12 cellular contexts compared by ENCODE assay signal in the genomic region with DNA sequence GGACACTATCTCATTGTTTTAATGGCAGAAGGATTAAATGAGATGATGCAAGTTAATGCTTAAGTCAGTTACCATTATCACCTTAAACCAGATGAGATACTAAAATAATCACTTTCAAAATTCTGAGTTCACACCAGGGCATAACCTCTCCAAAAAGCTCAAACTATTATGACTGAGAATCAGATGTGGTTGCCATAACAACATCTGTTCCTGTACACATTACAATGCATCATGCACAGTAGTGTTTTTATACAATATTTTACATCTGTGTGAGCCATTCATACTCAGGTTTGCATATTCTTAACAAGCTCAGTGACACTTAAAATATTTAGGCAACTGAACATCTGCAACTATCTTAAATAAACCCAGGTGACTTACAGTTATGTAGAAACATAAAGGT. TPM values are rescaled to one million over a fixed set of nuclear protein-coding genes. Genes with fewer than 3 reads are reported as not detected.
DNase-seq lines count a peak whose midpoint lies in the region; ATAC-seq, FAIRE-seq and TF ChIP-seq lines count a peak whose summit lies in the region.
"Had no signal": no experiment of that assay in that cellular context is flagged by ENCODE, and none has a peak within 500 bp of the region (broad histone marks: within the 10 kb centered on the region; RNA-seq: fewer than 3 reads in every experiment).

No MANE protein-coding gene starts in this region.

- POLR2A ChIA-PET in CD4-positive, alpha-beta memory T cell (lab: Charles Lee; ENCODE audit: partially characterized antibody), result interaction anchor here (0.6 to 5.4 kb wide), 2 partner anchors 9 to 17 kb away, joined by 3 to 30 read pairs; a partner anchor contains a TSS

- H3K4me1 Mint-ChIP-seq in CD4-positive, alpha-beta memory T cell, result peaks cover 66 to 93% (median 80%) of the 10 kb centered on the region in 4 donors
- peaks cover 71% of the 10 kb centered on the region for H3K4me1 Mint-ChIP-seq in HFFc6 (ENCODE audit: low read depth)
- H3K4me1 Mint-ChIP-seq in activated T-helper 17 cell treated with anti-CD3 and anti-CD28 coated beads, Interleukin-2, amount 50 U/mL, for 72 hours, result peaks cover 53% of the 10 kb centered on the region

- CTCF ChIA-PET in CD4-positive, alpha-beta memory T cell (lab: Charles Lee; ENCODE audit: partially characterized antibody), result interaction anchor here (0.6 to 17.7 kb wide), 5 partner anchors 8 to 214 kb away, joined by 3 to 298 read pairs (median 4); a partner anchor contains a TSS

- peaks cover 97% of the 10 kb centered on the region for H3K79me2 ChIP-seq in keratinocyte (ENCODE audit: control insufficient read depth, insufficient read depth, low read length)

- in situ Hi-C loops in ACHN (cut with HindIII; ENCODE audit: low pct_ligation_motif_present, low pct_unique_long_range_greater_than_20kb, low sequenced_read_pairs), result no loop called here

- DNase-seq in CD4-positive, alpha-beta memory T cell, result peak in 3 of 5 donors; percentile 9 to 29 (median 28)
- DNase-seq in HFFc6 (no peak), keratinocyte (ENCODE audit: low read depth, low spot score) (no peak), ACHN (no peak), H7 (no peak), GM20000 (ENCODE audit: low spot score) (no peak)
- DNase-seq in effector CD8-positive, alpha-beta T cell (lab: John Stamatoyannopoulos, UW), result no peak
- DNase-seq: NCI-H2081 treated with DMSO at 0.1 percent for 48 hours had no signal

- FAIRE-seq in keratinocyte (lab: Jason Lieb, UNC), result no peak

- H3K36me3 ChIP-seq in CD4-positive, alpha-beta memory T cell (ENCODE audit: insufficient read depth, low read length), result peaks cover 6% of the 10 kb centered on the region
- H3K36me3 ChIP-seq in keratinocyte (ENCODE audit: control insufficient read depth in 2 of 2, extremely low read depth in 1 of 2, insufficient read depth in 2 of 2, low read length in 2 of 2) (peaks cover 5 to 14% of the 10 kb centered on the region in 2 experiments), H7 (replicated peaks; ENCODE audit: control insufficient read depth, insufficient read depth, low read length) (peaks cover 1% of the 10 kb centered on the region)

- peak overlapping the region in 2 of 8 donors; percentile 22 to 36 for H3K4me3 Mint-ChIP-seq in CD4-positive, alpha-beta memory T cell
- H3K4me3 Mint-ChIP-seq in HFFc6, result no peak overlapping the region
- H3K4me3 Mint-ChIP-seq in activated T-helper 17 cell treated with anti-CD3 and anti-CD28 coated beads, Interleukin-2, amount 50 U/mL, for 72 hours, result no peak overlapping the region

- no peaks in the 10 kb centered on the region for H3K9me3 Mint-ChIP-seq in CD4-positive, alpha-beta memory T cell
- no peaks in the 10 kb centered on the region for H3K9me3 Mint-ChIP-seq in HFFc6
- no peaks in the 10 kb centered on the region for H3K9me3 Mint-ChIP-seq in activated T-helper 17 cell treated with anti-CD3 and anti-CD28 coated beads, Interleukin-2, amount 50 U/mL, for 72 hours

- H3K4me3 ChIP-seq in CD4-positive, alpha-beta memory T cell (ENCODE audit: low read length in 2 of 2), result no peak overlapping the region
- H3K4me3 ChIP-seq in keratinocyte (ENCODE audit: control insufficient read depth in 2 of 3, extremely low read depth in 1 of 3, insufficient read depth in 2 of 3, low read depth in 1 of 3, low read length in 3 of 3) (no peak overlapping the region), H7 (ENCODE audit: insufficient read depth, low read depth, low read length) (no peak overlapping the region)
- H3K4me3 ChIP-seq: upper lobe of left lung had no signal

- no peak overlapping the region for H2AFZ ChIP-seq in keratinocyte (ENCODE audit: control insufficient read depth, low read length)

- intact Hi-C loops in CD4-positive, alpha-beta memory T cell (cut with micrococcal nuclease), result no loop called here

- no peaks in the 10 kb centered on the region for H3K27me3 Mint-ChIP-seq in CD4-positive, alpha-beta memory T cell
- peaks cover 2% of the 10 kb centered on the region; the same call in 1 of the 2 replicates for H3K27me3 Mint-ChIP-seq in HFFc6 (ENCODE audit: insufficient read depth)
- H3K27me3 Mint-ChIP-seq in activated T-helper 17 cell treated with anti-CD3 and anti-CD28 coated beads, Interleukin-2, amount 50 U/mL, for 72 hours, result no peaks in the 10 kb centered on the region

- peak; percentile 75 for ATAC-seq in activated T-helper 17 cell treated with anti-CD3 and anti-CD28 coated beads, Interleukin-2, amount 50 U/mL, for 72 hours (replicated peaks)
- ATAC-seq: HCT116 had no signal

- H3K27ac Mint-ChIP-seq in CD4-positive, alpha-beta memory T cell, result peak overlapping the region; percentile 10 to 83 (median 46)
- peak overlapping the region; percentile 88 for H3K27ac Mint-ChIP-seq in HFFc6
- peak overlapping the region; percentile 75 for H3K27ac Mint-ChIP-seq in activated T-helper 17 cell treated with anti-CD3 and anti-CD28 coated beads, Interleukin-2, amount 50 U/mL, for 72 hours

- H4K20me1 ChIP-seq in keratinocyte (ENCODE audit: control insufficient read depth, extremely low read depth, insufficient read depth, low read length), result peaks cover 3% of the 10 kb centered on the region

- H3K36me3 Mint-ChIP-seq in CD4-positive, alpha-beta memory T cell, result peaks cover 7 to 36% of the 10 kb centered on the region in 2 donors
- H3K36me3 Mint-ChIP-seq in HFFc6 (ENCODE audit: low read depth), result peaks cover 39% of the 10 kb centered on the region
- H3K36me3 Mint-ChIP-seq in activated T-helper 17 cell treated with anti-CD3 and anti-CD28 coated beads, Interleukin-2, amount 50 U/mL, for 72 hours (ENCODE audit: low read depth), result peaks cover 93% of the 10 kb centered on the region

- no peaks in the 10 kb centered on the region for H3K9me3 ChIP-seq in CD4-positive, alpha-beta memory T cell (ENCODE audit: control insufficient read depth in 1 of 2, low read length in 2 of 2)
- no peaks in the 10 kb centered on the region for H3K9me3 ChIP-seq in keratinocyte (ENCODE audit: control insufficient read depth, low read depth, low read length)
- H3K9me3 ChIP-seq: upper lobe of left lung had no signal

- peaks cover 2% of the 10 kb centered on the region for H3K9me1 ChIP-seq in keratinocyte (ENCODE audit: control insufficient read depth, extremely low read depth, insufficient read depth, low read length)

- no peak overlapping the region for H3K9ac ChIP-seq in keratinocyte (ENCODE audit: control insufficient read depth, extremely low read depth, insufficient read depth, low read length)

- TF ChIP-seq CTCF in HFFc6 (IDR thresholded peaks at IDR 0.05) (no peak), keratinocyte (optimal IDR thresholded peaks at IDR 0.05 in 1 of 3, IDR thresholded peaks at IDR 0.05 in 1 of 3, conservative IDR thresholded peaks at IDR 0.05 in 1 of 3; ENCODE audit: extremely low read depth in 1 of 3, insufficient read depth in 2 of 3, low read length in 3 of 3) (no peak), GM20000 (IDR thresholded peaks at IDR 0.05; ENCODE audit: extremely low read depth, missing control alignments) (no peak)

- peaks cover 90% of the 10 kb centered on the region for H3K4me1 ChIP-seq in CD4-positive, alpha-beta memory T cell (ENCODE audit: insufficient read depth, low read length)
- H3K4me1 ChIP-seq in keratinocyte (ENCODE audit: control insufficient read depth, extremely low read depth, insufficient read depth, low read length), result peaks cover 29% of the 10 kb centered on the region

- no peak overlapping the region for H3K27ac ChIP-seq in CD4-positive, alpha-beta memory T cell (ENCODE audit: low read depth, low read length)
- peak overlapping the region; percentile 61 for H3K27ac ChIP-seq in keratinocyte (ENCODE audit: control insufficient read depth, insufficient read depth, low read length)
- H3K27ac ChIP-seq: HL-60 had no signal

- no peaks in the 10 kb centered on the region for H3K27me3 ChIP-seq in CD4-positive, alpha-beta memory T cell (ENCODE audit: insufficient read depth, low read length)
- no peaks in the 10 kb centered on the region for H3K27me3 ChIP-seq in keratinocyte (ENCODE audit: control insufficient read depth, extremely low read depth, insufficient read depth, low read length)
- H3K27me3 ChIP-seq in H7 (ENCODE audit: control insufficient read depth, insufficient read depth, low read length), result no peaks in the 10 kb centered on the region
- H3K27me3 ChIP-seq: upper lobe of left lung had no signal

- no peak overlapping the region for H3K4me2 ChIP-seq in keratinocyte (ENCODE audit: control insufficient read depth, extremely low read depth, insufficient read depth, low read depth, low read length)

- dilution Hi-C loops in keratinocyte (cut with MboI; ENCODE audit: extremely low pct_ligation_motif_present, low sequenced_read_pairs), result no loop called here

RNA-seq across cellular contexts. Expression of a gene that starts 10.2 kb away (rescaled TPM):
- total RNA-seq in CD4-positive, alpha-beta memory T cell, result 10 to 100 TPM; 64.8 to 65.6 TPM
- polyA plus RNA-seq in CD4-positive, alpha-beta memory T cell, result 10 to 100 TPM in 1 of 2 donors, 1 to 10 TPM in 1; 1.9 to 11.6 TPM
- 10 to 100 TPM; 56.5 to 68.8 (median 57.3) TPM for total RNA-seq in HFFc6 (2021; fragmentation: NEBNext Ultra II Directional; extraction: Animal tissue kit (Norgen Biotek cat#: 25700))
- total RNA-seq in activated T-helper 17 cell treated with anti-CD3 and anti-CD28 coated beads, Interleukin-2, amount 50 U/mL, for 72 hours, result 10 to 100 TPM; 57.9 to 75.4 TPM
- polyA plus RNA-seq in keratinocyte, result 21.6 to 31.3 TPM (median 29.3 TPM) in 3 replicates
- 29.4 TPM for polyA plus RNA-seq in keratinocyte (2011; ENCODE audit: low read depth)
- 18.1 and 33.5 TPM in 2 replicates for polyA plus RNA-seq in keratinocyte (2011; cell fraction: cytosol; rRNA removed)
- 59.4 and 69.7 TPM in 2 replicates for polyA plus RNA-seq in keratinocyte (2011; cell fraction: nucleus; rRNA removed)
- 34.7 and 35.3 TPM in 2 replicates for polyA plus RNA-seq in keratinocyte (2012; ENCODE audit: low replicate concordance)
- polyA minus RNA-seq in keratinocyte, result 31.1 to 61.9 TPM (median 31.2 TPM) in 3 replicates
- polyA minus RNA-seq in keratinocyte (2011; cell fraction: cytosol; rRNA and poly(A)+ RNA removed), result 16.7 TPM
- 31.7 and 73.8 TPM in 2 replicates for polyA minus RNA-seq in keratinocyte (2011; cell fraction: nucleus; rRNA and poly(A)+ RNA removed)
- total RNA-seq in H7 (2014; rRNA removed; shearing (Covaris generic)), result 23.5 and 40.5 TPM in 2 replicates

RNA-seq across cellular contexts. Expression of a gene that starts 37.3 kb away (rescaled TPM):
- total RNA-seq in CD4-positive, alpha-beta memory T cell, result 10 to 100 TPM; 39.9 to 40.9 TPM
- 10 to 100 TPM; 70.3 to 79.2 TPM for polyA plus RNA-seq in CD4-positive, alpha-beta memory T cell
- total RNA-seq in HFFc6 (2021; fragmentation: NEBNext Ultra II Directional; extraction: Animal tissue kit (Norgen Biotek cat#: 25700)), result 10 to 100 TPM; 51.8 to 59.9 (median 57.4) TPM
- 10 to 100 TPM; 43.0 to 57.4 TPM for total RNA-seq in activated T-helper 17 cell treated with anti-CD3 and anti-CD28 coated beads, Interleukin-2, amount 50 U/mL, for 72 hours
- 57.2 to 99.4 TPM (median 78.0 TPM) in 3 replicates for polyA plus RNA-seq in keratinocyte
- 54.8 TPM for polyA plus RNA-seq in keratinocyte (2011; ENCODE audit: low read depth)
- 52.2 and 67.8 TPM in 2 replicates for polyA plus RNA-seq in keratinocyte (2011; cell fraction: cytosol; rRNA removed)
- polyA plus RNA-seq in keratinocyte (2011; cell fraction: nucleus; rRNA removed), result 56.3 and 100 TPM in 2 replicates
- 64.9 and 71.9 TPM in 2 replicates for polyA plus RNA-seq in keratinocyte (2012; ENCODE audit: low replicate concordance)
- 4.3 to 21.9 TPM (median 14.2 TPM) in 3 replicates for polyA minus RNA-seq in keratinocyte
- 26.7 TPM for polyA minus RNA-seq in keratinocyte (2011; cell fraction: cytosol; rRNA and poly(A)+ RNA removed)
- polyA minus RNA-seq in keratinocyte (2011; cell fraction: nucleus; rRNA and poly(A)+ RNA removed), result 16.5 and 22.0 TPM in 2 replicates
- total RNA-seq in H7 (2014; rRNA removed; shearing (Covaris generic)), result 59.2 and 60.8 TPM in 2 replicates

RNA-seq across cellular contexts. Expression of a gene that starts 37.6 kb away (rescaled TPM):
- total RNA-seq in CD4-positive, alpha-beta memory T cell, result 1 to 10 TPM; 8.8 to 8.9 TPM
- polyA plus RNA-seq in CD4-positive, alpha-beta memory T cell, result 1 to 10 TPM; 3.9 to 4.9 TPM
- 1 to 10 TPM; 5.0 to 6.1 (median 5.4) TPM for total RNA-seq in HFFc6 (2021; fragmentation: NEBNext Ultra II Directional; extraction: Animal tissue kit (Norgen Biotek cat#: 25700))
- total RNA-seq in activated T-helper 17 cell treated with anti-CD3 and anti-CD28 coated beads, Interleukin-2, amount 50 U/mL, for 72 hours, result 1 to 10 TPM; 3.0 to 5.4 TPM
- polyA plus RNA-seq in keratinocyte, result 4.0 to 5.8 TPM (median 4.5 TPM) in 3 replicates
- polyA plus RNA-seq in keratinocyte (2011; ENCODE audit: low read depth), result 1.1 TPM
- polyA plus RNA-seq in keratinocyte (2011; cell fraction: cytosol; rRNA removed), result 3.1 and 3.4 TPM in 2 replicates
- 4.7 and 5.6 TPM in 2 replicates for polyA plus RNA-seq in keratinocyte (2011; cell fraction: nucleus; rRNA removed)
- polyA plus RNA-seq in keratinocyte (2012; ENCODE audit: low replicate concordance), result 2.8 and 5.2 TPM in 2 replicates
- 6.3 to 10.3 TPM (median 7.0 TPM) in 3 replicates for polyA minus RNA-seq in keratinocyte
- polyA minus RNA-seq in keratinocyte (2011; cell fraction: cytosol; rRNA and poly(A)+ RNA removed), result 8.2 TPM
- 7.5 and 8.1 TPM in 2 replicates for polyA minus RNA-seq in keratinocyte (2011; cell fraction: nucleus; rRNA and poly(A)+ RNA removed)
- 9.1 and 9.3 TPM in 2 replicates for total RNA-seq in H7 (2014; rRNA removed; shearing (Covaris generic))

Comparison
In these comparisons a context has a peak if more than half of its experiments do, and no peak if none do; other contexts are left out.
1. DNase-seq: peak in CD4-positive, alpha-beta memory T cell (3 of 5); none in HFFc6 (single experiment), keratinocyte (single experiment), ACHN (single experiment), H7 (single experiment), effector CD8-positive, alpha-beta T cell (single experiment) and GM20000 (single experiment).
2. Peak in every context shown above with its lines, with median percentiles within 50 percentile points of each other: H3K27ac Mint-ChIP-seq.